9 cellular contexts compared by ENCODE assay signal in the genomic region with DNA sequence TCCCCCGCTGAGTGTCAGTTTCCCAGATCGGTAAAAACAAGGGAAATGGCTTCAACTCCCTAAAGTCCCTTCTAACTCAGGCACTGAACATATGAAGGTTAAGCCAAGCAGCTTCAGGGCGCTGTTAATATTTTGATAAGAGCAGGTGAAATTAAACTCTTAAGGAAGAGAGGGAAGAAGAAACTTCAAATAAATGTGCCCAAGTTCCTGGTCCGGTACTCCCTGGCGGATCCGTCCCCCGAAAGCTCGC. TPM values are rescaled to one million over a fixed set of nuclear protein-coding genes. Genes with fewer than 3 reads are reported as not detected.
A peak's percentile ranks its signal among the peaks of the same experiment; 100 is the strongest.
DNase-seq lines count a peak whose midpoint lies in the region; ATAC-seq and TF ChIP-seq lines count a peak whose summit lies in the region.
"Had no signal": no experiment of that assay in that cellular context is flagged by ENCODE, and none has a peak within 500 bp of the region (broad histone marks: within the 10 kb centered on the region; RNA-seq: fewer than 3 reads in every experiment).

No MANE protein-coding gene starts in this region.

- H3K27ac Mint-ChIP-seq in central memory CD8-positive, alpha-beta T cell (ENCODE audit: low read depth) = peak overlapping the region; percentile 90

- no peaks in the 10 kb centered on the region for H3K9me3 ChIP-seq in left ventricle myocardium inferior (replicated peaks)
- H3K9me3 ChIP-seq in mucosa of rectum (ENCODE audit: control insufficient read depth in 2 of 2, low read length in 2 of 2) = no peaks in the 10 kb centered on the region
- H3K9me3 ChIP-seq in uterus = no peaks in the 10 kb centered on the region

- TF ChIP-seq POLR2A in uterus (IDR thresholded peaks at IDR 0.05) = no peak

- peaks cover 22% of the 10 kb centered on the region for H3K36me3 Mint-ChIP-seq in central memory CD8-positive, alpha-beta T cell (ENCODE audit: insufficient read depth)

- H3K4me3 ChIP-seq in left ventricle myocardium inferior = peak overlapping the region; percentile 70
- H3K4me3 ChIP-seq in mucosa of rectum (ENCODE audit: low read length in 2 of 2) = peak overlapping the region; percentile 82 to 92
- peak overlapping the region; percentile 24 to 43 for H3K4me3 ChIP-seq in uterus

- H3K4me1 Mint-ChIP-seq in central memory CD8-positive, alpha-beta T cell = peaks cover 55% of the 10 kb centered on the region

- intact Hi-C loops in left ventricle myocardium inferior (cut with micrococcal nuclease) = loop anchor here (5.0 kb wide), 1 partner anchor 383 kb away; no protein-coding TSS in a partner anchor
- intact Hi-C loops in left cardiac atrium (cut with DNase I) = loop anchor here in 1 of 2 donors (5.0 kb wide), 1 partner anchor 383 kb away; no protein-coding TSS in a partner anchor
- intact Hi-C loops in uterus (cut with DNase I; ENCODE audit: low total_unique reads) = no loop called here
- intact Hi-C loops in sciatic nerve (cut with DNase I) = loop anchor here (10.0 kb wide), 1 partner anchor 386 kb away; no protein-coding TSS in a partner anchor

- H3K4me3 Mint-ChIP-seq in central memory CD8-positive, alpha-beta T cell = peak overlapping the region; percentile 87

- H3K27me3 ChIP-seq in left ventricle myocardium inferior (ENCODE audit: low read depth) (peaks cover 57% of the 10 kb centered on the region), mucosa of rectum (ENCODE audit: control insufficient read depth in 2 of 2, insufficient read depth in 2 of 2, low read length in 2 of 2) (peaks cover 0 to 2% of the 10 kb centered on the region in 2 donors), uterus (peaks cover 0 to 6% of the 10 kb centered on the region in 2 donors)

- H3K9ac ChIP-seq in mucosa of rectum (ENCODE audit: low read depth in 1 of 2, low read length in 2 of 2) = peak overlapping the region; percentile 94 to 96

- no peak for DNase-seq in left ventricle myocardium inferior
- DNase-seq in left cardiac atrium = no peak
- DNase-seq in central memory CD8-positive, alpha-beta T cell (ENCODE audit: low spot score in 2 of 2) = no peak
- DNase-seq in uterus = no peak
- DNase-seq in HuH-7 (ENCODE audit: low spot score) = no peak
- DNase-seq in sciatic nerve (ENCODE audit: low spot score) = no peak
- DNase-seq: hippocampal formation had no signal

- H3K27ac ChIP-seq in left ventricle myocardium inferior (replicated peaks) (no peak overlapping the region), mucosa of rectum (ENCODE audit: low read depth in 2 of 2, low read length in 2 of 2) (peak overlapping the region; percentile 85), uterus (no peak overlapping the region)

- H3K27me3 Mint-ChIP-seq in central memory CD8-positive, alpha-beta T cell = no peaks in the 10 kb centered on the region

- H3K36me3 ChIP-seq in left ventricle myocardium inferior = no peaks in the 10 kb centered on the region
- no peaks in the 10 kb centered on the region for H3K36me3 ChIP-seq in mucosa of rectum (ENCODE audit: control insufficient read depth in 2 of 2, insufficient read depth in 2 of 2, low read length in 2 of 2)
- H3K36me3 ChIP-seq in uterus = no peaks in the 10 kb centered on the region

- H3K4me1 ChIP-seq in left ventricle myocardium inferior = peaks cover 26% of the 10 kb centered on the region
- peaks cover 0 to 7% of the 10 kb centered on the region in 2 donors for H3K4me1 ChIP-seq in mucosa of rectum (ENCODE audit: control insufficient read depth in 2 of 2, insufficient read depth in 2 of 2, low read length in 2 of 2)
- H3K4me1 ChIP-seq in uterus = peaks cover 0 to 20% of the 10 kb centered on the region in 2 donors

- no peak for TF ChIP-seq CTCF in left ventricle myocardium inferior (IDR thresholded peaks at IDR 0.05; ENCODE audit: borderline replicate concordance)
- TF ChIP-seq CTCF in uterus (IDR thresholded peaks at IDR 0.05) = no peak

- H3K9me3 Mint-ChIP-seq in central memory CD8-positive, alpha-beta T cell = no peaks in the 10 kb centered on the region

- ATAC-seq in left cardiac atrium = no peak
- ATAC-seq in central memory CD8-positive, alpha-beta T cell (replicated peaks; ENCODE audit: extremely low read depth, poor library complexity, severe bottlenecking) = no peak
- no peak for ATAC-seq in HG03469 (IDR thresholded peaks at IDR 0.05; ENCODE audit: unreplicated experiment)
- ATAC-seq in sciatic nerve = no peak

RNA-seq across cellular contexts. Expression of a gene that starts 0.6 kb away (rescaled TPM):
- 0.49 TPM for total RNA-seq in left ventricle myocardium inferior
- total RNA-seq in left cardiac atrium = 1 to 10 TPM in 1 of 2 donors, under 1 TPM in 1; 0.91 to 1.3 TPM
- 1 to 10 TPM in 1 of 4 donors, under 1 TPM in 2, not detected in 1; 0.14 to 3.0 (median 0.29) TPM for total RNA-seq in uterus
- total RNA-seq in sciatic nerve = 2.1 TPM

RNA-seq across cellular contexts. Expression of a gene that starts 25.1 kb away (rescaled TPM):
- 400 TPM for total RNA-seq in left ventricle myocardium inferior
- 100 to 1,000 TPM; 751 to 893 TPM for total RNA-seq in left cardiac atrium
- 1,000 to 10,000 TPM in 3 of 4 donors, 100 to 1,000 TPM in 1; 693 to 2,974 (median 1,499) TPM for total RNA-seq in uterus
- total RNA-seq in sciatic nerve = 1,367 TPM

Comparison
In these comparisons a context has a peak if more than half of its experiments do, and no peak if none do; other contexts are left out.
1. H3K27ac ChIP-seq: peak in mucosa of rectum (2 of 2); none in left ventricle myocardium inferior (single experiment) and uterus (0 of 2).
2. H3K4me3 ChIP-seq: peak in every context shown above with its lines; median percentile 87 in mucosa of rectum; 70 in left ventricle myocardium inferior; 34 in uterus.